Comparison of ENCODE assay signal across 8 cellular contexts in genomic region chr3:141000027-141000663, GRCh38.
DNase-seq lines count a peak whose midpoint lies in the region; ATAC-seq lines count a peak whose summit lies in the region.

No MANE protein-coding gene starts in this region.

- intact Hi-C loops in head of caudate nucleus (cut with DNase I), result no loop called here

- DNase-seq in AML-193 (lab: John Stamatoyannopoulos, UW) (peak; percentile 35 to 51), HPDE6-E6E7 (ENCODE audit: extremely low spot score) (peak; percentile 47), OCI-M1 (lab: John Stamatoyannopoulos, UW) (peak; percentile 71), head of caudate nucleus (peak; percentile 52 to 85 (median 73)), pons (ENCODE audit: low spot score) (peak; percentile 66), DMS79 (lab: John Stamatoyannopoulos, UW) (no peak)
- DNase-seq in activated naive CD4-positive, alpha-beta T cell treated with anti-CD3 and anti-CD28 coated beads, Interleukin-2, amount 50 U/mL, for 16 hours, result peak; percentile 37

- peak; percentile 73 for ATAC-seq in GM18517 (IDR thresholded peaks at IDR 0.05; ENCODE audit: unreplicated experiment)
